10 cellular contexts compared by ENCODE assay signal in genomic region chr13:46575843-46576242, GRCh38. TPM values are rescaled to one million over a fixed set of nuclear protein-coding genes. Genes with fewer than 3 reads are reported as not detected.
DNase-seq lines count a peak whose midpoint lies in the region; ATAC-seq and TF ChIP-seq lines count a peak whose summit lies in the region.
"Had no signal": no experiment of that assay in that cellular context is flagged by ENCODE, and none has a peak within 500 bp of the region (broad histone marks: within the 10 kb centered on the region; RNA-seq: fewer than 3 reads in every experiment).

No MANE protein-coding gene starts in this region.

- peak overlapping the region; percentile 28; the same call in 1 of the 2 replicates for H3K4me2 ChIP-seq in OCI-LY3 (ENCODE audit: low read length)

- intact Hi-C loops in esophagus squamous epithelium (cut with DNase I): no loop called here

- no peak for TF ChIP-seq CTCF in OCI-LY3 (IDR thresholded peaks at IDR 0.05; ENCODE audit: low read depth, low read length)
- TF ChIP-seq CTCF in esophagus squamous epithelium (IDR thresholded peaks at IDR 0.05): no peak
- no peak for TF ChIP-seq CTCF in nephron (IDR thresholded peaks at IDR 0.05; ENCODE audit: unreplicated experiment in 3 of 3)

- no peak overlapping the region for H2AFZ ChIP-seq in OCI-LY3 (ENCODE audit: low read depth, low read length)

- ATAC-seq in GM21576 (IDR thresholded peaks at IDR 0.05; ENCODE audit: unreplicated experiment) (no peak), GM21717 (IDR thresholded peaks at IDR 0.05; ENCODE audit: unreplicated experiment) (no peak)
- no peak for ATAC-seq in activated CD8-positive, alpha-beta memory T cell treated with anti-CD3 and anti-CD28 coated beads, Interleukin-2, amount 10 ng/mL, durations not matched to agents 7 days and 5 days

- H3K27ac ChIP-seq in OCI-LY3 (ENCODE audit: low read length) (no peak overlapping the region), esophagus squamous epithelium (peak overlapping the region in 3 of 4 donors; percentile 11 to 41 (median 28))

- peak overlapping the region; percentile 85 to 87 (median 85) for H3K27ac Mint-ChIP-seq in nephron
- no peak overlapping the region for H3K27ac Mint-ChIP-seq in activated CD8-positive, alpha-beta memory T cell treated with anti-CD3 and anti-CD28 coated beads, Interleukin-2, amount 10 ng/mL, durations not matched to agents 7 days and 5 days

- H3K4me1 Mint-ChIP-seq in nephron: peaks cover 86% of the 10 kb centered on the region
- peaks cover 41% of the 10 kb centered on the region for H3K4me1 Mint-ChIP-seq in activated CD8-positive, alpha-beta memory T cell treated with anti-CD3 and anti-CD28 coated beads, Interleukin-2, amount 10 ng/mL, durations not matched to agents 7 days and 5 days

- H3K4me3 ChIP-seq in OCI-LY3 (ENCODE audit: low read length) (no peak overlapping the region), esophagus squamous epithelium (no peak overlapping the region)

- no peak for TF ChIP-seq POLR2A in esophagus squamous epithelium (IDR thresholded peaks at IDR 0.05)

- CTCF ChIA-PET in activated CD8-positive, alpha-beta memory T cell treated with anti-CD3 and anti-CD28 coated beads, Interleukin-2, amount 10 ng/mL, durations not matched to agents 7 days and 5 days (lab: Charles Lee): interaction anchor here (1.1 kb wide), 2 partner anchors 16 to 18 kb away, joined by 3 to 5 read pairs; no protein-coding TSS in a partner anchor

- peaks cover 81% of the 10 kb centered on the region for H4K20me1 ChIP-seq in OCI-LY3 (ENCODE audit: insufficient read depth, low read length)

- H3K27me3 Mint-ChIP-seq in nephron (ENCODE audit: low read depth): no peaks in the 10 kb centered on the region
- no peaks in the 10 kb centered on the region for H3K27me3 Mint-ChIP-seq in activated CD8-positive, alpha-beta memory T cell treated with anti-CD3 and anti-CD28 coated beads, Interleukin-2, amount 10 ng/mL, durations not matched to agents 7 days and 5 days
- H3K27me3 Mint-ChIP-seq: CD4-positive, alpha-beta memory T cell had no signal

- peaks cover 8% of the 10 kb centered on the region for H3K36me3 ChIP-seq in OCI-LY3 (replicated peaks; ENCODE audit: low read depth, low read length)
- no peaks in the 10 kb centered on the region for H3K36me3 ChIP-seq in esophagus squamous epithelium

- H3K4me1 ChIP-seq in OCI-LY3 (ENCODE audit: low read length): peaks cover 93% of the 10 kb centered on the region
- H3K4me1 ChIP-seq in esophagus squamous epithelium: peaks cover 5 to 74% (median 50%) of the 10 kb centered on the region in 3 donors

- H3K9ac ChIP-seq in OCI-LY3 (ENCODE audit: low read length): no peak overlapping the region

- H3K9me3 ChIP-seq in OCI-LY3 (ENCODE audit: insufficient read depth, low read length) (no peaks in the 10 kb centered on the region), esophagus squamous epithelium (no peaks in the 10 kb centered on the region)

- no peaks in the 10 kb centered on the region for H3K9me3 Mint-ChIP-seq in nephron
- H3K9me3 Mint-ChIP-seq in activated CD8-positive, alpha-beta memory T cell treated with anti-CD3 and anti-CD28 coated beads, Interleukin-2, amount 10 ng/mL, durations not matched to agents 7 days and 5 days (ENCODE audit: low read depth): no peaks in the 10 kb centered on the region
- H3K9me3 Mint-ChIP-seq: CD4-positive, alpha-beta memory T cell had no signal

- H3K36me3 Mint-ChIP-seq in nephron (ENCODE audit: low read depth): no peaks in the 10 kb centered on the region
- no peaks in the 10 kb centered on the region for H3K36me3 Mint-ChIP-seq in activated CD8-positive, alpha-beta memory T cell treated with anti-CD3 and anti-CD28 coated beads, Interleukin-2, amount 10 ng/mL, durations not matched to agents 7 days and 5 days

- WGBS in esophagus squamous epithelium, 2 donors: 16 to 25% methylated on average over 5 of the region's 5 CpGs

- H3K27me3 ChIP-seq in OCI-LY3 (ENCODE audit: low read depth, low read length): no peaks in the 10 kb centered on the region
- no peaks in the 10 kb centered on the region for H3K27me3 ChIP-seq in esophagus squamous epithelium

- peaks cover 98% of the 10 kb centered on the region for H3K79me2 ChIP-seq in OCI-LY3 (ENCODE audit: low read length)

- peak overlapping the region in 2 of 3 experiments; percentile 17 to 18 for H3K4me3 Mint-ChIP-seq in nephron
- no peak overlapping the region for H3K4me3 Mint-ChIP-seq in activated CD8-positive, alpha-beta memory T cell treated with anti-CD3 and anti-CD28 coated beads, Interleukin-2, amount 10 ng/mL, durations not matched to agents 7 days and 5 days
- H3K4me3 Mint-ChIP-seq: CD4-positive, alpha-beta memory T cell had no signal

- DNase-seq in AG08396 (ENCODE audit: low spot score): peak; percentile 66
- DNase-seq in esophagus squamous epithelium (lab: John Stamatoyannopoulos, UW): no peak
- DNase-seq in activated CD8-positive, alpha-beta memory T cell treated with anti-CD3 and anti-CD28 coated beads, Interleukin-2, amount 10 ng/mL, durations not matched to agents 7 days and 5 days: no peak
- no peak for DNase-seq in inferior parietal cortex (ENCODE audit: extremely low spot score)
- DNase-seq: CD4-positive, alpha-beta memory T cell; stimulated activated CD4-positive, alpha-beta T cell treated with anti-CD3 and anti-CD28 coated beads, Interleukin-15, amount 100 ng/mL, for 24 hours had no signal

RNA-seq across cellular contexts. Expression of gene LRCH1, which starts 22.9 kb away (rescaled TPM):
- 10 to 100 TPM in 1 of 4 donors, 1 to 10 TPM in 3; 5.0 to 20.4 (median 7.4) TPM for total RNA-seq in esophagus squamous epithelium
- 10 to 100 TPM; 19.8 to 20.9 TPM for total RNA-seq in activated CD8-positive, alpha-beta memory T cell treated with anti-CD3 and anti-CD28 coated beads, Interleukin-2, amount 10 ng/mL, durations not matched to agents 7 days and 5 days
